Comparison of ENCODE assay signal across 8 cellular contexts in genomic region chr5:157143127-157143959, GRCh38. TPM values are rescaled to one million over a fixed set of nuclear protein-coding genes. Genes with fewer than 3 reads are reported as not detected.
DNase-seq lines count a peak whose midpoint lies in the region; TF ChIP-seq lines count a peak whose summit lies in the region.

No MANE protein-coding gene starts in this region.

- H3K36me3 ChIP-seq in HAP-1 (replicated peaks) (peaks cover 12% of the 10 kb centered on the region; the same call in 1 of the 2 replicates), kidney epithelial cell (ENCODE audit: control insufficient read depth, insufficient read depth, low read length) (no peaks in the 10 kb centered on the region)

- H3K4me3 ChIP-seq in HAP-1, result peak overlapping the region; percentile 85
- peak overlapping the region; percentile 91 to 98 for H3K4me3 ChIP-seq in cardiac fibroblast (replicated peaks in 1 of 2; ENCODE audit: low read depth in 2 of 2, low read length in 2 of 2)
- H3K4me3 ChIP-seq in kidney epithelial cell (ENCODE audit: low read depth, low read length), result peak overlapping the region; percentile 86

- H3K27me3 ChIP-seq in HAP-1 (ENCODE audit: low read depth) (no peaks in the 10 kb centered on the region), kidney epithelial cell (ENCODE audit: control insufficient read depth, insufficient read depth, low read length) (no peaks in the 10 kb centered on the region)

- peak; percentile 79 for DNase-seq in NCI-H1105 treated with DMSO at 0.1 percent for 48 hours (lab: John Stamatoyannopoulos, UW)
- no peak for DNase-seq in NCI-H1105 (lab: John Stamatoyannopoulos, UW)
- peak in 1 of 2 experiments; percentile 17 for DNase-seq in HAP-1 (ENCODE audit: low spot score in 2 of 2)
- peak; percentile 36 for DNase-seq in M059J (ENCODE audit: low read depth)
- peak; percentile 22 to 80 (median 40) for DNase-seq in T-helper 2 cell
- DNase-seq in cardiac fibroblast (ENCODE audit: low read depth in 2 of 2), result peak; percentile 37 to 46
- DNase-seq in kidney epithelial cell (ENCODE audit: low read depth), result no peak
- peak; percentile 37 for DNase-seq in stimulated activated CD4-positive, alpha-beta T cell treated with anti-CD3 and anti-CD28 coated beads, Interleukin-4, amount 100 ng/mL, for 1 hour

- H3K9me3 ChIP-seq in HAP-1, result no peaks in the 10 kb centered on the region

- in situ Hi-C loops in HAP-1 (cut with MboI; ENCODE audit: low sequenced_read_pairs), result loop anchor here (25.0 kb wide), 1 partner anchor 1531 kb away; no protein-coding TSS in a partner anchor

- no peaks in the 10 kb centered on the region; the same call in 1 of the 2 replicates for H3K4me1 ChIP-seq in HAP-1

- TF ChIP-seq CTCF in cardiac fibroblast (IDR thresholded peaks at IDR 0.05; ENCODE audit: low read depth, low read length) (no peak), kidney epithelial cell (IDR thresholded peaks at IDR 0.05; ENCODE audit: insufficient read depth, low read length, poor library complexity, severe bottlenecking) (no peak)

RNA-seq across cellular contexts. Expression of gene MED7, which starts 0.7 kb away (rescaled TPM):
- total RNA-seq in M059J (2014; rRNA removed; shearing (Covaris generic)), result 13.7 and 16.3 TPM in 2 replicates
- total RNA-seq in kidney epithelial cell, result 12.2 and 17.7 TPM in 2 replicates

RNA-seq across cellular contexts. Expression of gene GARIN3, which starts 22.7 kb away (rescaled TPM):
- not detected in 2 replicates for total RNA-seq in M059J (2014; rRNA removed; shearing (Covaris generic))
- total RNA-seq in kidney epithelial cell, result not detected in 2 replicates

RNA-seq across cellular contexts. Expression of gene HAVCR2, which starts 34.5 kb away (rescaled TPM):
- 0.84 and 3.9 TPM in 2 replicates for total RNA-seq in M059J (2014; rRNA removed; shearing (Covaris generic))
- 1.5 and 1.6 TPM in 2 replicates for total RNA-seq in kidney epithelial cell

RNA-seq across cellular contexts. Expression of gene ITK, which starts 37.3 kb away (rescaled TPM):
- total RNA-seq in M059J (2014; rRNA removed; shearing (Covaris generic)), result 0.10 TPM in 1 of 2 replicates, not detected in the other
- total RNA-seq in kidney epithelial cell, result not detected in 2 replicates

Comparison
In these comparisons a context has a peak if more than half of its experiments do, and no peak if none do; other contexts are left out.
1. DNase-seq: peak in NCI-H1105 treated with DMSO at 0.1 percent for 48 hours (single experiment), M059J (single experiment), T-helper 2 cell (5 of 5), cardiac fibroblast (2 of 2) and stimulated activated CD4-positive, alpha-beta T cell treated with anti-CD3 and anti-CD28 coated beads, Interleukin-4, amount 100 ng/mL, for 1 hour (single experiment); none in NCI-H1105 (single experiment) and kidney epithelial cell (single experiment).
2. Peak in every context shown above with its lines, with median percentiles within 50 percentile points of each other: H3K4me3 ChIP-seq.